In the genomic region with DNA sequence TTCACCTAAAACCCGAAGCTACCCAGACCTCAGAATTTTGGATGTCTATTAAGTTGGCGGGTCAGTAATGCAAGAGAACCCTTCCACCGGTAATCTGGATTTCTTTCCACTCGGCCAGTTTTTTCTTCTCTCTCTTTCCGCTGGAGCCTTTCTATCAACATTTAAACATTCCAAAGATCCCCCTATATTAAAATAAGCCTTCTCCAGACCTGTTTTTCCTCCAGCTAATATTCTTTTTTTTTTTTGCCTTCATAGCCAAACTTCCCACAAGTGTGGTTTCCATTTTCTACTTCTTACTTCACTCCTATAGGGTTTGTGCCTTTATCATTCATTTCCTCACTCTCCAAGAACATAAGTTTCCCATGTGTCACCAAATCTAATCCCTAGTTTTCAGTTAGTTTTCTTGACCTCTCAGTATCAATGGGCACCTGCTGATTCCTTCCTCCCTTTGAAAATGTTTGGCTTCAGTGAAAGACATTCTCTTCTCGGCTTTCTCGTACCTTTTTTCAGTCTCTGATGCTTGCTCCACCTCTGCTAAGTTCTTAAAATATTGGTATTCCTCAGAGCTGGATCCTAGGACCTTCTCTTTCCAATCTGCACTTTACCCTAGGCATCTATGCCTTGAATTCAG, we compare ENCODE assay signal across 8 cellular contexts. TPM values are rescaled to one million over a fixed set of nuclear protein-coding genes. Genes with fewer than 3 reads are reported as not detected.
DNase-seq lines count a peak whose midpoint lies in the region; TF ChIP-seq lines count a peak whose summit lies in the region.

No MANE protein-coding gene starts in this region.

- peak overlapping the region; percentile 53 to 79 (median 66) for H3K4me3 ChIP-seq in Peyer's patch
- peak overlapping the region; percentile 70 for H3K4me3 ChIP-seq in epithelial cell of proximal tubule (ENCODE audit: low read depth, low read length)
- H3K4me3 ChIP-seq in trophoblast cell (ENCODE audit: low read depth, low read length) = no peak overlapping the region

- no peak for TF ChIP-seq CTCF in Peyer's patch (IDR thresholded peaks at IDR 0.05)
- no peak for TF ChIP-seq CTCF in epithelial cell of proximal tubule (conservative IDR thresholded peaks at IDR 0.05; ENCODE audit: low read depth, low read length)

- no peak overlapping the region for H2AFZ ChIP-seq in trophoblast cell (ENCODE audit: insufficient read depth, low read length, poor library complexity)

- H3K9me3 ChIP-seq in Peyer's patch = no peaks in the 10 kb centered on the region
- no peaks in the 10 kb centered on the region for H3K9me3 ChIP-seq in trophoblast cell (ENCODE audit: insufficient read depth, low read depth, low read length)

- no peak overlapping the region for H2BK5ac ChIP-seq in trophoblast cell (ENCODE audit: low read depth, low read length, poor library complexity)

- H3K4ac ChIP-seq in trophoblast cell (ENCODE audit: low read depth, low read length) = no peak overlapping the region

- peak overlapping the region; percentile 84 for H3K9ac ChIP-seq in trophoblast cell (ENCODE audit: low read length)

- no peak overlapping the region for H4K12ac ChIP-seq in trophoblast cell (ENCODE audit: low read depth, low read length)

- no CpG with 5 or more reads among the region's 7 CpGs for WGBS in trophoblast cell (ENCODE audit: extremely low coverage, insufficient coverage, insufficient read length)

- TF ChIP-seq POLR2A in Peyer's patch (IDR thresholded peaks at IDR 0.05) = no peak

- H3K27me3 ChIP-seq in Peyer's patch (no peaks in the 10 kb centered on the region), trophoblast cell (ENCODE audit: insufficient read depth, low read length) (no peaks in the 10 kb centered on the region)

- peak overlapping the region; percentile 62 for H4K8ac ChIP-seq in trophoblast cell (ENCODE audit: low read depth, low read length)

- peaks cover 0 to 31% (median 0%) of the 10 kb centered on the region in 3 donors for H3K36me3 ChIP-seq in Peyer's patch
- peaks cover 16 to 24% of the 10 kb centered on the region in 2 experiments for H3K36me3 ChIP-seq in trophoblast cell (ENCODE audit: control insufficient read depth in 1 of 2, insufficient read depth in 2 of 2, low read length in 2 of 2)

- H3K79me2 ChIP-seq in trophoblast cell (ENCODE audit: control insufficient read depth, insufficient read depth, low read length, poor library complexity) = peaks cover 6% of the 10 kb centered on the region

- no peak overlapping the region for H2AK5ac ChIP-seq in trophoblast cell (ENCODE audit: low read length)

- no peak overlapping the region for H2BK12ac ChIP-seq in trophoblast cell (ENCODE audit: low read length)

- peaks cover 9% of the 10 kb centered on the region for H3K79me1 ChIP-seq in trophoblast cell (ENCODE audit: low read length)

- peaks cover 0 to 23% (median 5%) of the 10 kb centered on the region in 4 donors for H3K4me1 ChIP-seq in Peyer's patch
- H3K4me1 ChIP-seq in trophoblast cell (ENCODE audit: control insufficient read depth in 1 of 2, insufficient read depth in 2 of 2, low read length in 2 of 2) = peaks cover 4 to 6% of the 10 kb centered on the region in 2 experiments

- H3K18ac ChIP-seq in trophoblast cell (ENCODE audit: low read length) = no peak overlapping the region

- no peak overlapping the region for H3K14ac ChIP-seq in trophoblast cell (ENCODE audit: low read length)

- no peak overlapping the region for H4K91ac ChIP-seq in trophoblast cell (ENCODE audit: low read depth, low read length)

- H3K4me2 ChIP-seq in trophoblast cell (ENCODE audit: low read length) = peak overlapping the region; percentile 60

- H2BK120ac ChIP-seq in trophoblast cell (ENCODE audit: insufficient read depth, low read length, poor library complexity) = no peak overlapping the region

- DNase-seq in ELR (ENCODE audit: low read depth) (peak; percentile 30), Peyer's patch (no peak), epithelial cell of proximal tubule (ENCODE audit: low read depth) (no peak), trophoblast cell (peak in 1 of 2 donors; percentile 32), nucleus accumbens (lab: John Stamatoyannopoulos, UW) (no peak)
- no peak for DNase-seq in stimulated activated naive CD4-positive, alpha-beta T cell treated with Interleukin-2 at 50 U/mL for 16 hours (lab: John Stamatoyannopoulos, UW)
- no peak for DNase-seq in stimulated activated CD4-positive, alpha-beta T cell treated with anti-CD3 and anti-CD28 coated beads, Interleukin-15, amount 100 ng/mL, for 24 hours
- DNase-seq in activated CD4-positive, alpha-beta T cell treated with anti-CD3 and anti-CD28 coated beads, Interleukin-2, amount 50 U/mL, for 4 hours = no peak

- no peak overlapping the region for H3K23ac ChIP-seq in trophoblast cell (ENCODE audit: low read length)

- H3K27ac ChIP-seq in Peyer's patch (peak overlapping the region; percentile 92 to 100 (median 95)), trophoblast cell (ENCODE audit: low read depth, low read length) (peak overlapping the region; percentile 34)

RNA-seq across cellular contexts. Expression of a gene that starts 0.6 kb away (rescaled TPM):
- total RNA-seq in Peyer's patch (10 to 100 TPM; 25.7 to 98.2 (median 48.9) TPM), epithelial cell of proximal tubule (27.4 and 36.9 TPM in 2 replicates)
- polyA plus RNA-seq in trophoblast cell (2013) = 25.9 and 26.1 TPM in 2 replicates

RNA-seq across cellular contexts. Expression of a gene that starts 13.4 kb away (rescaled TPM):
- total RNA-seq in Peyer's patch (100 to 1,000 TPM in 2 of 4 donors, 10 to 100 TPM in 2; 80.9 to 129 (median 113) TPM), epithelial cell of proximal tubule (38.3 and 41.6 TPM in 2 replicates)
- polyA plus RNA-seq in trophoblast cell (2013) = 24.7 and 26.0 TPM in 2 replicates

RNA-seq across cellular contexts. Expression of a gene that starts 13.7 kb away (rescaled TPM):
- total RNA-seq in Peyer's patch (1 to 10 TPM in 1 of 4 donors, under 1 TPM in 1, not detected in 2; 0.94 to 4.3 TPM), epithelial cell of proximal tubule (0.43 and 1.3 TPM in 2 replicates)
- 0.46 and 0.67 TPM in 2 replicates for polyA plus RNA-seq in trophoblast cell (2013)

RNA-seq across cellular contexts. Expression of a gene that starts 44.4 kb away (rescaled TPM):
- total RNA-seq in Peyer's patch (10 to 100 TPM in 2 of 4 donors, 1 to 10 TPM in 2; 3.2 to 15.5 (median 10.3) TPM), epithelial cell of proximal tubule (3.4 and 6.2 TPM in 2 replicates)
- polyA plus RNA-seq in trophoblast cell (2013) = 28.6 and 29.2 TPM in 2 replicates
